ENCODE assay signal across 1 cellular context in the genomic region with DNA sequence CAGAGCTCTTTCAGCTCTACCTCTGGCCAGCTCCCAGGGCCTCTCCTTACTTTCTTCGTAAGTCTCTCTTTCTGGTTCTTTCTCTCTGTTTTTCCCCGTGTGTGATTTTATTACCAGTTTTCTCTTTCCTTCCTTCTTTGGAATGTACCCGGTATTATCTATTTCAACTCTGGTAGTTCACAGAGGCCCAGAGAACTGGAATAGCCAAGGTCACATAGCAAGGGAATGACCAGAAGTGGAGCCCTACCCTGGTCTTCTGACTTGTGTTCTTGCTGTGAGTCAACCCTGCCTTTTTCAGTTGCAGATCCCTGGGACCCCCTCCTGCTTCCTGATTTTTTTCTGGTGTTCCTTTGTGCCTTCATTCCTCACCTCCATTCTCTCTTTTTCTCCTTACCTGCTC.
TF ChIP-seq lines count a peak whose summit lies in the region.

No MANE protein-coding gene starts in this region.

TF ChIP-seq in WTC11, 78 proteins besides CTCF, POLR2A, EP300 and RAD21 (continued from another document):
- no peak for TF ChIP-seq PRDM15 (CRISPR knock-in tag; IDR thresholded peaks at IDR 0.05)
- TF ChIP-seq FOXK1 (CRISPR knock-in tag; IDR thresholded peaks at IDR 0.05): no peak
- TF ChIP-seq, protein P1, sequence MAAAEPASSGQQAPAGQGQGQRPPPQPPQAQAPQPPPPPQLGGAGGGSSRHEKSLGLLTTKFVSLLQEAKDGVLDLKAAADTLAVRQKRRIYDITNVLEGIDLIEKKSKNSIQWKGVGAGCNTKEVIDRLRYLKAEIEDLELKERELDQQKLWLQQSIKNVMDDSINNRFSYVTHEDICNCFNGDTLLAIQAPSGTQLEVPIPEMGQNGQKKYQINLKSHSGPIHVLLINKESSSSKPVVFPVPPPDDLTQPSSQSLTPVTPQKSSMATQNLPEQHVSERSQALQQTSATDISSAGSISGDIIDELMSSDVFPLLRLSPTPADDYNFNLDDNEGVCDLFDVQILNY (CRISPR knock-in tag; IDR thresholded peaks at IDR 0.05): no peak
- TF ChIP-seq ATF2 (CRISPR knock-in tag; IDR thresholded peaks at IDR 0.05; ENCODE audit: borderline replicate concordance, low read depth): no peak
- TF ChIP-seq, protein P2, sequence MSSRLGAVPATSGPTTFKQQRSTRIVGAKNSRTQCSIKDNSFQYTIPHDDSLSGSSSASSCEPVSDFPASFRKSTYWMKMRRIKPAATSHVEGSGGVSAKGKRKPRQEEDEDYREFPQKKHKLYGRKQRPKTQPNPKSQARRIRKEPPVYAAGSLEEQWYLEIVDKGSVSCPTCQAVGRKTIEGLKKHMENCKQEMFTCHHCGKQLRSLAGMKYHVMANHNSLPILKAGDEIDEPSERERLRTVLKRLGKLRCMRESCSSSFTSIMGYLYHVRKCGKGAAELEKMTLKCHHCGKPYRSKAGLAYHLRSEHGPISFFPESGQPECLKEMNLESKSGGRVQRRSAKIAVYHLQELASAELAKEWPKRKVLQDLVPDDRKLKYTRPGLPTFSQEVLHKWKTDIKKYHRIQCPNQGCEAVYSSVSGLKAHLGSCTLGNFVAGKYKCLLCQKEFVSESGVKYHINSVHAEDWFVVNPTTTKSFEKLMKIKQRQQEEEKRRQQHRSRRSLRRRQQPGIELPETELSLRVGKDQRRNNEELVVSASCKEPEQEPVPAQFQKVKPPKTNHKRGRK (CRISPR knock-in tag; IDR thresholded peaks at IDR 0.05; ENCODE audit: borderline replicate concordance): no peak
- TF ChIP-seq ZNF281 (CRISPR knock-in tag; IDR thresholded peaks at IDR 0.05): no peak
- TF ChIP-seq SP1 (CRISPR knock-in tag; conservative IDR thresholded peaks at IDR 0.05): no peak
- no peak for TF ChIP-seq ZNF671 (CRISPR knock-in tag; IDR thresholded peaks at IDR 0.05)
- no peak for TF ChIP-seq RORB (CRISPR knock-in tag; IDR thresholded peaks at IDR 0.05)
- no peak for TF ChIP-seq SOX15 (CRISPR knock-in tag; IDR thresholded peaks at IDR 0.05)
- no peak for TF ChIP-seq NFE2L1 (CRISPR knock-in tag; IDR thresholded peaks at IDR 0.05)
